In the genomic region with DNA sequence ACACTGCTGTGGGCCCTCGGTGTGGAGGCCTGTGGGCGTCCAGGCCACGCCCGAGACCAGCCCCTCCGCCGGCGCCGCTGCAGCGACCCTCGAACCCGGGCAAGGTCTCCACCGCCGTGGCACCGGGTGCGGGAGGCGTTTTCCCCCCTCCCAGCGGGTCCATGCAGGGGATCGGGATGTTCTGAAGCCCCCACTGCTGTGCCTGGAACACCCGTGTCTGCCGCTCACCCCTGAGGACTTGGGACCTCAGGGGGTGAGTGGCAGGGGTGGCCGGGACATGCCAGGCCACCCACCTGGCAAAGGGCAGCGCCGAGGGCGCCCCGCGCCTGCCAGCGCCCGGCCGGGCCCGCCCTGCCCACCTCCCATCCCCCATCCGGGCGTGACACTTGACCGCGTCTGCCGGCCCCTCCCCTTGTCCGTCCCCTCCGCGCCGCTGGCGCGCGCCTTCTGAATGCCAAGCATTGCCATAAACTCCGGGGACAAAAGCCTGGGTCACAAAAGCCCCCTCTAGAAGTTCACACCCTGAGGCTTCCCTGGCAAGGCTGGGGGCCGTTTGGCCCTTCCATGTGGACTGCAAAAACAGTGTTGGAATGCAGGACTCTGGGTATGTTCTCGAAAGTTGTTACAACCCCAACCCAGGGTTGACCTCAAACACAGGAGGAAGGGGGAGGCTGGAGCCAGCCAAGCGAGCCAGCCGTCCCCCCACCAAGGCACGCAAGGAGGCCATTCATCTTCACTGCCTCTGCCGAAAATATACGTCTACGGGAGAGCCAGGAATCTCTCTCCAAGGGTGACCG, we compare ENCODE assay signal across 8 cellular contexts. TPM values are rescaled to one million over a fixed set of nuclear protein-coding genes. Genes with fewer than 3 reads are reported as not detected.
DNase-seq lines count a peak whose midpoint lies in the region; TF ChIP-seq lines count a peak whose summit lies in the region.

No MANE protein-coding gene starts in this region.

- H3K4me3 Mint-ChIP-seq in H9 = peak overlapping the region; percentile 27 to 65

- no peak for TF ChIP-seq POLR2A in adrenal gland (IDR thresholded peaks at IDR 0.05)

- H3T11ph ChIP-seq in H9 (ENCODE audit: low read length) = no peak overlapping the region

- H3K27ac ChIP-seq in H9 (ENCODE audit: insufficient read length, low read depth, low read length) (no peak overlapping the region), adrenal gland (peak overlapping the region; percentile 12 to 96 (median 84))

- H2BK5ac ChIP-seq in H9 (ENCODE audit: insufficient read length, low read length) = no peak overlapping the region

- no peak overlapping the region for H2BK20ac ChIP-seq in H9 (ENCODE audit: low read depth, low read length, poor library complexity, severe bottlenecking)

- no peak overlapping the region for H2AFZ ChIP-seq in H9 (ENCODE audit: low read length)

- H3K36me3 Mint-ChIP-seq in H9 (ENCODE audit: insufficient read depth in 1 of 3, low read depth in 3 of 3) = peaks cover 0 to 32% (median 16%) of the 10 kb centered on the region in 3 experiments; a peak in 6 of 7 replicates

- H3K18ac ChIP-seq in H9 (ENCODE audit: insufficient read length, low read depth, low read length) = no peak overlapping the region

- no peaks in the 10 kb centered on the region for H3K79me1 ChIP-seq in H9 (ENCODE audit: insufficient read depth, low read depth, low read length, poor library complexity, severe bottlenecking)

- peaks cover 74% of the 10 kb centered on the region for H3K27me3 Mint-ChIP-seq in H9 (ENCODE audit: low read depth)

- H3K4me2 ChIP-seq in H9 (ENCODE audit: insufficient read depth, insufficient read length, low read length) = peak overlapping the region; percentile 5

- no peak overlapping the region for H2BK12ac ChIP-seq in H9 (ENCODE audit: insufficient read length, low read depth, low read length)

- H3K9me3 ChIP-seq in H9 (ENCODE audit: control insufficient read depth, low read depth, low read length) (no peaks in the 10 kb centered on the region), adrenal gland (replicated peaks in 1 of 3) (no peaks in the 10 kb centered on the region)

- no peak overlapping the region for H3K23ac ChIP-seq in H9 (ENCODE audit: insufficient read length, low read depth, low read length)

- H4K8ac ChIP-seq in H9 (replicated peaks; ENCODE audit: insufficient read length, low read depth, low read length) = no peak overlapping the region

- no peak overlapping the region for H2AK5ac ChIP-seq in H9 (ENCODE audit: insufficient read length, low read length)

- peaks cover 67 to 69% of the 10 kb centered on the region in 2 experiments for H3K4me1 Mint-ChIP-seq in H9

- DNase-seq in GM03348 (ENCODE audit: low spot score) (peak; percentile 79), H9 (peak; percentile 66), NOMO-1 treated with DMSO at 0.1 percent for 48 hours (lab: John Stamatoyannopoulos, UW; ENCODE audit: unreplicated experiment) (peak; percentile 8), adrenal gland (peak; percentile 62 to 77 (median 68)), hepatic stellate cell (ENCODE audit: low spot score) (peak; percentile 47), renal cortical epithelial cell (ENCODE audit: low read depth) (peak; percentile 73), NCI-H526 treated with DMSO at 0.1 percent for 48 hours (lab: John Stamatoyannopoulos, UW) (no peak), NCI-H345 (lab: John Stamatoyannopoulos, UW) (no peak)

- no peak for TF ChIP-seq CTCF in H9 (conservative IDR thresholded peaks at IDR 0.05)
- no peak for TF ChIP-seq CTCF in adrenal gland (IDR thresholded peaks at IDR 0.05)

- H4K5ac ChIP-seq in H9 (ENCODE audit: insufficient read length, low read depth, low read length) = no peak overlapping the region

- no peak overlapping the region for H3K4ac ChIP-seq in H9 (ENCODE audit: low read depth, low read length)

- H3K56ac ChIP-seq in H9 (ENCODE audit: insufficient read length, low read depth, low read length) = no peak overlapping the region

- peaks cover 10 to 15% of the 10 kb centered on the region in 2 experiments for H3K9me3 Mint-ChIP-seq in H9

- no peaks in the 10 kb centered on the region for H3K36me3 ChIP-seq in adrenal gland (replicated peaks in 1 of 2)

- no peaks in the 10 kb centered on the region for H4K20me1 ChIP-seq in H9 (ENCODE audit: control insufficient read depth, insufficient read depth, insufficient read length)

- H3K27me3 ChIP-seq in H9 (ENCODE audit: insufficient read depth, low read length) = no peaks in the 10 kb centered on the region; the same call in 1 of the 2 replicates
- no peaks in the 10 kb centered on the region for H3K27me3 ChIP-seq in adrenal gland

- H3K4me1 ChIP-seq in H9 (ENCODE audit: insufficient read depth, low read length) = peaks cover 3% of the 10 kb centered on the region; the same call in 1 of the 2 replicates
- H3K4me1 ChIP-seq in adrenal gland (replicated peaks in 1 of 2) = peaks cover 0 to 26% of the 10 kb centered on the region in 2 donors

- H4K91ac ChIP-seq in H9 (ENCODE audit: insufficient read length, low read depth, low read length) = no peak overlapping the region

- H3K27ac Mint-ChIP-seq in H9 = no peak overlapping the region

- H3K9ac ChIP-seq in H9 (ENCODE audit: extremely low read depth, insufficient read length, low read length) = no peak overlapping the region

- no peak overlapping the region for H2BK120ac ChIP-seq in H9 (ENCODE audit: low read depth, low read length, poor library complexity, severe bottlenecking)

- H3K79me2 ChIP-seq in H9 (ENCODE audit: insufficient read depth, low read length) = no peaks in the 10 kb centered on the region; the same call in 1 of the 2 replicates

- peaks cover 7% of the 10 kb centered on the region for H3K23me2 ChIP-seq in H9 (ENCODE audit: insufficient read length, low read depth, low read length, poor library complexity, severe bottlenecking)

- H2BK15ac ChIP-seq in H9 (ENCODE audit: low read depth, low read length) = no peak overlapping the region

- no CpG with 5 or more reads among the region's 52 CpGs for WGBS in H9 (ENCODE audit: extremely low coverage, insufficient read length, low lambda C conversion rate)
- 40 to 89% (median 43%) methylated on average over 7 to 52 of the region's 52 CpGs for WGBS in adrenal gland, 4 donors

- H3K4me3 ChIP-seq in adrenal gland = peak overlapping the region in 3 of 4 donors; percentile 4 to 69 (median 37)

- H3K14ac ChIP-seq in H9 (ENCODE audit: insufficient read depth, low read length) = no peak overlapping the region

- intact Hi-C loops in adrenal gland (cut with DNase I) = no loop called here

RNA-seq across cellular contexts. Expression of gene KCNQ1OT1, which starts 0.8 kb away (rescaled TPM):
- 0.88 and 1.2 TPM in 2 replicates for total RNA-seq in H9 (2021)
- 1 to 10 TPM in 4 of 8 donors, under 1 TPM in 4; 0.55 to 3.6 (median 1.4) TPM for total RNA-seq in adrenal gland
- polyA plus RNA-seq in adrenal gland = 1 to 10 TPM in 1 of 3 donors, under 1 TPM in 2; 0.15 to 1.4 (median 0.17) TPM
- total RNA-seq in renal cortical epithelial cell = 0.35 and 4.8 TPM in 2 replicates

Comparison
In these comparisons a context has a peak if more than half of its experiments do, and no peak if none do; other contexts are left out.
1. DNase-seq: peak in GM03348 (single experiment), H9 (single experiment), NOMO-1 treated with DMSO at 0.1 percent for 48 hours (single experiment), adrenal gland (7 of 7), hepatic stellate cell (single experiment) and renal cortical epithelial cell (single experiment); none in NCI-H526 treated with DMSO at 0.1 percent for 48 hours (single experiment) and NCI-H345 (single experiment).